Comparison of ENCODE assay signal across 1 cellular context in genomic region chr13:20943519-20944012, GRCh38.
A peak's percentile ranks its signal among the peaks of the same experiment; 100 is the strongest.
TF ChIP-seq lines count a peak whose summit lies in the region.

No MANE protein-coding gene starts in this region.

TF ChIP-seq in H1, 55 proteins besides CTCF, POLR2A, EP300 and RAD21 (continued from another document):
- TF ChIP-seq RNF2 (IDR thresholded peaks at IDR 0.05; ENCODE audit: borderline replicate concordance, low read depth, low read length, missing control alignments, poor library complexity, severe bottlenecking): no peak
- TF ChIP-seq TAF1 (IDR thresholded peaks at IDR 0.05; ENCODE audit: low read depth, low read length): no peak
- TF ChIP-seq KDM1A (IDR thresholded peaks at IDR 0.05; ENCODE audit: borderline replicate concordance, low read length): peak; percentile 67; the same call in 1 of the 2 replicates
- TF ChIP-seq KDM5A (IDR thresholded peaks at IDR 0.05; ENCODE audit: low read length): no peak
- TF ChIP-seq GTF2F1 (IDR thresholded peaks at IDR 0.05; ENCODE audit: borderline replicate concordance, low read depth, low read length): no peak
- no peak for TF ChIP-seq ASH2L (IDR thresholded peaks at IDR 0.05; ENCODE audit: low read length)
- TF ChIP-seq PHF8 (conservative IDR thresholded peaks at IDR 0.05; ENCODE audit: low read depth, low read length): no peak
- 0 out of 2 replicates have a peak, but pooled peaks have one; percentile 13 for TF ChIP-seq JUND (IDR thresholded peaks at IDR 0.05; ENCODE audit: low read length)
- TF ChIP-seq POU5F1 (IDR thresholded peaks at IDR 0.05; ENCODE audit: low read depth, low read length): 0 out of 2 replicates have a peak, but pooled peaks have one; percentile 7
- no peak for TF ChIP-seq SP1 (IDR thresholded peaks at IDR 0.05; ENCODE audit: low read depth, low read length)
- no peak for TF ChIP-seq SIN3A (conservative IDR thresholded peaks at IDR 0.05 in 1 of 2, IDR thresholded peaks at IDR 0.05 in 1 of 2; ENCODE audit: low read depth in 1 of 2, low read length in 2 of 2)
- TF ChIP-seq ATF2 (IDR thresholded peaks at IDR 0.05; ENCODE audit: low read length): no peak
- TF ChIP-seq SRF (IDR thresholded peaks at IDR 0.05; ENCODE audit: low read depth, low read length): no peak
- no peak for TF ChIP-seq TEAD4 (IDR thresholded peaks at IDR 0.05; ENCODE audit: low read depth, low read length)
- no peak for TF ChIP-seq RFX5 (IDR thresholded peaks at IDR 0.05; ENCODE audit: borderline replicate concordance, low read depth, low read length)
- no peak for TF ChIP-seq USF2 (IDR thresholded peaks at IDR 0.05; ENCODE audit: low read length)
- TF ChIP-seq YY1 (IDR thresholded peaks at IDR 0.05; ENCODE audit: low read depth, low read length): peak; percentile 72; the same call in 1 of the 2 replicates
- peak; percentile 48 for TF ChIP-seq NANOG (IDR thresholded peaks at IDR 0.05; ENCODE audit: insufficient read depth, low read depth, low read length, poor library complexity, severe bottlenecking)
